19 cellular contexts compared by ENCODE assay signal in the genomic region with DNA sequence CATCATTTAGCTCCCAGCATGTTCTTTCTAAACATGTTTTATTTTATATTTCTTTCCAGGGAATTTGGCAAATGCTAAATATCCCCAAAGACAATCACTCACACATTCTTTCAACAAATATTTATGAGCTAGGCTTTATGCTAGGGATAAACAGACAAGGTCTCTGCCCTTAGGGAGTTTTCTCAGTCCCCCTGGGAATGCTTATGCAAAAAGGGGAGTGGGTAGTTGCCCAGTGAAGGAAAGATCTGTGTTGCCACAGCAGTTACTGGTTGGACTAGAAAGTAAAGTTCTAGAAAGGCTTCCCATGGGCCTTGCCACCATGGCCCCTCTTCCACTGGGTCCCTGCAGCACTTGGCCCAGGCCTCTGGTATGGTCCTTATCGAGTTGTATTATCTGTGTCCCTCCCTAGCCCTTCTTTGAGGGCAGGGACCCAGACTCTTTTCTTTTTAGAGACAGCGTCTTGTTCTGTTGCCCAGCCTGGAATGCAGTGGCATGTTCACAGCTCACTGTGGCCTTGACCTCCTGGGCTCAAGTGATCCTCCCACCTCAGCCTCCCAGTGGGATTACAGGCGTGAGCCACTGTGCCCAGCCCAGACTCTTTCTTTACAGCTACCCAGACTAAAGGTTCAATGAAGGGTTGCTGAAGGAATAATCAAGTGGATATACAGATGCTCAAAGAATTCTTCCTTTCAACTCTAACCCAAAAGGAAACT.
"Had no signal": no experiment of that assay in that cellular context is flagged by ENCODE, and none has a peak within 500 bp of the region (broad histone marks: within the 10 kb centered on the region; RNA-seq: fewer than 3 reads in every experiment).

No MANE protein-coding gene starts in this region.

- H3K27ac ChIP-seq: epithelial cell of prostate, heart left ventricle, tibial artery had no signal

- H3K27me3 Mint-ChIP-seq: activated CD4-positive, alpha-beta memory T cell treated with anti-CD3 and anti-CD28 coated beads, Interleukin-2, amount 10 ng/mL, durations not matched to agents 7 days and 5 days; naive thymus-derived CD4-positive, alpha-beta T cell; progenitor cell of endocrine pancreas; T-helper 17 cell had no signal

- H3K9me3 Mint-ChIP-seq: activated naive CD4-positive, alpha-beta T cell treated with anti-CD3 and anti-CD28 coated beads for 36 hours had no signal

- H3K27ac Mint-ChIP-seq: activated CD4-positive, alpha-beta memory T cell treated with anti-CD3 and anti-CD28 coated beads, Interleukin-2, amount 10 ng/mL, durations not matched to agents 7 days and 5 days; activated naive CD4-positive, alpha-beta T cell treated with anti-CD3 and anti-CD28 coated beads for 36 hours; activated T-cell treated with anti-CD3 and anti-CD28 coated beads, Interleukin-2, amount 50 U/mL, for 72 hours; naive thymus-derived CD4-positive, alpha-beta T cell; progenitor cell of endocrine pancreas; T-helper 17 cell had no signal

- ATAC-seq: activated T-cell treated with anti-CD3 and anti-CD28 coated beads, Interleukin-2, amount 50 U/mL, for 72 hours; heart left ventricle; naive thymus-derived CD4-positive, alpha-beta T cell; stimulated activated naive CD8-positive, alpha-beta T cell treated with anti-CD3 and anti-CD28 coated beads, Interleukin-15, Interleukin-2, amounts not matched to agents 100 U/mL and 50 U/mL, for 24 hours; T-helper 17 cell had no signal

- H3K4me1 Mint-ChIP-seq: T-helper 17 cell had no signal

- H3K4me3 Mint-ChIP-seq: activated CD4-positive, alpha-beta memory T cell treated with anti-CD3 and anti-CD28 coated beads, Interleukin-2, amount 10 ng/mL, durations not matched to agents 7 days and 5 days; activated naive CD4-positive, alpha-beta T cell treated with anti-CD3 and anti-CD28 coated beads for 36 hours; activated T-cell treated with anti-CD3 and anti-CD28 coated beads, Interleukin-2, amount 50 U/mL, for 72 hours; naive thymus-derived CD4-positive, alpha-beta T cell; T-helper 17 cell had no signal

- H3K9me3 ChIP-seq: tibial artery had no signal

- FAIRE-seq: islet of Langerhans, urothelium cell line had no signal

- H3K27me3 ChIP-seq: heart left ventricle, tibial artery had no signal

- DNase-seq: activated CD4-positive, alpha-beta memory T cell treated with anti-CD3 and anti-CD28 coated beads, Interleukin-2, amount 10 ng/mL, durations not matched to agents 7 days and 5 days; activated CD4-positive, alpha-beta T cell treated with anti-CD3 and anti-CD28 coated beads for 4 hours; activated CD4-positive, CD25-positive, alpha-beta regulatory T cell; activated effector memory CD4-positive, alpha-beta T cell treated with Interleukin-2 at 50 U/mL for 16 hours; activated naive CD4-positive, alpha-beta T cell treated with anti-CD3 and anti-CD28 coated beads for 36 hours; activated T-cell treated with anti-CD3 and anti-CD28 coated beads, Interleukin-2, amount 50 U/mL, for 72 hours; cerebellar nuclear complex; cortex of kidney; heart left ventricle; naive thymus-derived CD4-positive, alpha-beta T cell; stimulated activated CD4-positive, alpha-beta T cell treated with anti-CD3 and anti-CD28 coated beads, Interleukin-4, amount 100 ng/mL, for 24 hours; stimulated activated naive CD8-positive, alpha-beta T cell treated with anti-CD3 and anti-CD28 coated beads, Interleukin-15, Interleukin-2, amounts not matched to agents 100 U/mL and 50 U/mL, for 24 hours; substantia nigra; T-helper 17 cell; tibial artery had no signal

- H3K4me3 ChIP-seq: heart left ventricle, tibial artery had no signal
